In genomic region chr13:106481919-106482318, GRCh38 we compare ENCODE assay signal across 22 cellular contexts.
"Had no signal": no experiment of that assay in that cellular context is flagged by ENCODE, and none has a peak within 500 bp of the region (broad histone marks: within the 10 kb centered on the region; RNA-seq: fewer than 3 reads in every experiment).

No MANE protein-coding gene starts in this region.

- H3K9me3 ChIP-seq: lower lobe of right lung, ovary, right lobe of liver, stomach had no signal

- ATAC-seq: esophagus mucosa; left lobe of liver; lower lobe of right lung; natural killer cell treated with Interleukin-12 subunit alpha and Interleukin-12 subunit beta and Interleukin-15 and Interleukin-18, amount 100 ng/mL, for 72 hours; right lobe of liver had no signal

- H3K36me3 ChIP-seq: lower lobe of right lung, neural progenitor cell, ovary, right lobe of liver, spleen, stomach had no signal

- FAIRE-seq: urothelium cell line had no signal

- H3K4me3 ChIP-seq: dorsolateral prefrontal cortex, lower lobe of right lung, neural progenitor cell, ovary, right lobe of liver, spleen, stomach had no signal

- H3K27ac ChIP-seq: dorsolateral prefrontal cortex, lower lobe of right lung, neural progenitor cell, ovary, right lobe of liver, spleen had no signal

- H3K27me3 ChIP-seq: dorsolateral prefrontal cortex, neural progenitor cell, ovary, right lobe of liver, stomach had no signal

- DNase-seq: cortex of kidney; dorsolateral prefrontal cortex; effector CD8-positive, alpha-beta T cell; foreskin fibroblast; head of caudate nucleus; hypothalamus; kidney glomerular epithelial cell; lower lobe of right lung; nucleus accumbens; ovary; right lobe of liver; spleen; stimulated activated CD4-positive, alpha-beta T cell treated with anti-CD3 and anti-CD28 coated beads, Interleukin-15, amount 100 ng/mL, for 24 hours; stimulated activated CD4-positive, alpha-beta T cell treated with anti-CD3 and anti-CD28 coated beads, Interleukin-1b, Interleukin-23, amount 100 ng/mL, for 48 hours; stimulated activated CD4-positive, alpha-beta T cell treated with anti-CD3 and anti-CD28 coated beads, Interleukin-4, amount 100 ng/mL, for 24 hours; stimulated activated naive CD4-positive, alpha-beta T cell; stomach had no signal

- H3K4me2 ChIP-seq: neural progenitor cell had no signal

- H3K4me1 ChIP-seq: neural progenitor cell, right lobe of liver, spleen had no signal
